ENCODE assay signal across 8 cellular contexts in the genomic region with DNA sequence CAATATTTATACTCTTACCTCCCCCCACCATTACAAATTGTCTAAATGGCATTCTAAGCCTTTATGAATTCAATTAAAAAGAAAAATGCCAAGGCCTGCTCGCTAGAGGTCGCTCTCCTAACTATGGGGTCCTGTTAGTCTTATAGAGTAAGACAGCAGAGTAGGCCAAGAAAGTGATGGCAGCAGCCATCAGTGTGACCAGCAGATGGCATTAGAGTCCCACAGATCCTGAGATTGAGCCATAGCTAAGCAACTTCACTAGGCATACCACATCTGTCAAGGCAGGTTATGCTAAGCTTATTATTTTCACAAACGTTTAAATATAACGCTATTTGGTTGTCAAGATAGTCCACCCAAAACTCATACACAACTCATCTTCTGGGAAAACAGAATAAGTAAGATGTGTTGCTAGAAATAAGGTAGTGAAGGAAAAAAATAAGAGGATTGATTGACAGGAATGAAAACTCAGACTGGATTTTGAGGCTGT.
DNase-seq lines count a peak whose midpoint lies in the region; ATAC-seq and FAIRE-seq lines count a peak whose summit lies in the region.

No MANE protein-coding gene starts in this region.

- FAIRE-seq in endometrium (lab: Jason Lieb, UNC) = peak; percentile 97

- peak; percentile 100 for ATAC-seq in GM21576 (IDR thresholded peaks at IDR 0.05; ENCODE audit: unreplicated experiment)

- DNase-seq in DMS53 treated with DMSO at 0.1 percent for 48 hours (lab: John Stamatoyannopoulos, UW; ENCODE audit: unreplicated experiment) (peak; percentile 81), HuH-7 (ENCODE audit: low spot score) (peak; percentile 96), NOMO-1 treated with DMSO at 0.1 percent for 48 hours (lab: John Stamatoyannopoulos, UW; ENCODE audit: unreplicated experiment) (peak; percentile 93), midbrain (lab: John Stamatoyannopoulos, UW) (peak; percentile 95)
- peak; percentile 89 for DNase-seq in activated CD8-positive, alpha-beta memory T cell treated with anti-CD3 and anti-CD28 coated beads for 24 hours
- peak; percentile 72 for DNase-seq in stimulated activated CD8-positive, alpha-beta memory T cell treated with anti-CD3 and anti-CD28 coated beads, Interleukin-4, amount 100 ng/mL, for 24 hours (ENCODE audit: low read depth)

Comparison
In these comparisons a context has a peak if more than half of its experiments do, and no peak if none do; other contexts are left out.
1. Peak in every context shown above with its lines: DNase-seq and ATAC-seq.